ENCODE assay signal across 1 cellular context in genomic region chr14:75470238-75470797, GRCh38.
TF ChIP-seq lines count a peak whose summit lies in the region.

No MANE protein-coding gene starts in this region.

TF ChIP-seq in GM12878, 131 proteins besides CTCF, POLR2A, EP300 and RAD21 (continued from another document):
- TF ChIP-seq, protein P1, sequence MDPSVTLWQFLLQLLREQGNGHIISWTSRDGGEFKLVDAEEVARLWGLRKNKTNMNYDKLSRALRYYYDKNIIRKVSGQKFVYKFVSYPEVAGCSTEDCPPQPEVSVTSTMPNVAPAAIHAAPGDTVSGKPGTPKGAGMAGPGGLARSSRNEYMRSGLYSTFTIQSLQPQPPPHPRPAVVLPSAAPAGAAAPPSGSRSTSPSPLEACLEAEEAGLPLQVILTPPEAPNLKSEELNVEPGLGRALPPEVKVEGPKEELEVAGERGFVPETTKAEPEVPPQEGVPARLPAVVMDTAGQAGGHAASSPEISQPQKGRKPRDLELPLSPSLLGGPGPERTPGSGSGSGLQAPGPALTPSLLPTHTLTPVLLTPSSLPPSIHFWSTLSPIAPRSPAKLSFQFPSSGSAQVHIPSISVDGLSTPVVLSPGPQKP (IDR thresholded peaks at IDR 0.05; ENCODE audit: low read depth, low read length) = no peak
- TF ChIP-seq STAT3 (IDR thresholded peaks at IDR 0.05; ENCODE audit: low read depth, low read length) (no peak), CEBPZ (IDR thresholded peaks at IDR 0.05; ENCODE audit: low read depth, low read length) (no peak), GATAD2B (conservative IDR thresholded peaks at IDR 0.05; ENCODE audit: low read depth) (no peak), GABPA (IDR thresholded peaks at IDR 0.05; ENCODE audit: low read depth) (no peak), STAT1 (conservative IDR thresholded peaks at IDR 0.05) (no peak), RUNX3 (IDR thresholded peaks at IDR 0.05; ENCODE audit: low read length) (no peak), ETV6 (conservative IDR thresholded peaks at IDR 0.05 in 1 of 2, IDR thresholded peaks at IDR 0.05 in 1 of 2; ENCODE audit: borderline replicate concordance in 1 of 2, low read depth in 1 of 2) (0 out of 4 replicates have a peak, but pooled peaks of 1 of the 2 experiments have one; percentile 41), RBBP5 (conservative IDR thresholded peaks at IDR 0.05) (no peak), HDAC6 (IDR thresholded peaks at IDR 0.05; ENCODE audit: unreplicated experiment) (no peak), PAX8 (IDR thresholded peaks at IDR 0.05) (no peak), CHD2 (IDR thresholded peaks at IDR 0.05; ENCODE audit: borderline replicate concordance, low read depth, low read length) (no peak), NFIC (IDR thresholded peaks at IDR 0.05; ENCODE audit: low read depth, low read length) (no peak), MYC (IDR thresholded peaks at IDR 0.05; ENCODE audit: insufficient read depth, insufficient read length, insufficient replicate concordance, low read length, severe bottlenecking) (no peak), SREBF2 (IDR thresholded peaks at IDR 0.05; ENCODE audit: low read length) (no peak), IKZF1 (conservative IDR thresholded peaks at IDR 0.05) (no peak), PML (IDR thresholded peaks at IDR 0.05; ENCODE audit: low read length) (no peak), BCL11A (IDR thresholded peaks at IDR 0.05; ENCODE audit: low read depth, low read length) (no peak), KAT2A (conservative IDR thresholded peaks at IDR 0.05; ENCODE audit: control insufficient read depth, low read depth, low read length) (no peak), SMAD5 (IDR thresholded peaks at IDR 0.05; ENCODE audit: low read depth) (no peak)
- TF ChIP-seq, protein P2, sequence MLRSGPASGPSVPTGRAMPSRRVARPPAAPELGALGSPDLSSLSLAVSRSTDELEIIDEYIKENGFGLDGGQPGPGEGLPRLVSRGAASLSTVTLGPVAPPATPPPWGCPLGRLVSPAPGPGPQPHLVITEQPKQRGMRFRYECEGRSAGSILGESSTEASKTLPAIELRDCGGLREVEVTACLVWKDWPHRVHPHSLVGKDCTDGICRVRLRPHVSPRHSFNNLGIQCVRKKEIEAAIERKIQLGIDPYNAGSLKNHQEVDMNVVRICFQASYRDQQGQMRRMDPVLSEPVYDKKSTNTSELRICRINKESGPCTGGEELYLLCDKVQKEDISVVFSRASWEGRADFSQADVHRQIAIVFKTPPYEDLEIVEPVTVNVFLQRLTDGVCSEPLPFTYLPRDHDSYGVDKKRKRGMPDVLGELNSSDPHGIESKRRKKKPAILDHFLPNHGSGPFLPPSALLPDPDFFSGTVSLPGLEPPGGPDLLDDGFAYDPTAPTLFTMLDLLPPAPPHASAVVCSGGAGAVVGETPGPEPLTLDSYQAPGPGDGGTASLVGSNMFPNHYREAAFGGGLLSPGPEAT (IDR thresholded peaks at IDR 0.05; ENCODE audit: low read depth) = no peak
